ENCODE assay signal across 8 cellular contexts in genomic region chr15:84653910-84654688, GRCh38. TPM values are rescaled to one million over a fixed set of nuclear protein-coding genes. Genes with fewer than 3 reads are reported as not detected.
DNase-seq lines count a peak whose midpoint lies in the region; ATAC-seq, FAIRE-seq and TF ChIP-seq lines count a peak whose summit lies in the region.

TSS of gene WDR73 (minus strand) at chr15:84654283. CDS start at chr15:84654274, 9 bp downstream.

- H3K36me3 ChIP-seq in keratinocyte (ENCODE audit: control insufficient read depth in 2 of 2, extremely low read depth in 1 of 2, insufficient read depth in 2 of 2, low read length in 2 of 2) = peaks cover 9 to 12% of the 10 kb centered on the region in 2 experiments

- H3K9me3 ChIP-seq in keratinocyte (ENCODE audit: control insufficient read depth, low read depth, low read length) = no peaks in the 10 kb centered on the region

- no peaks in the 10 kb centered on the region for H3K9me1 ChIP-seq in keratinocyte (ENCODE audit: control insufficient read depth, extremely low read depth, insufficient read depth, low read length)

- no peak for TF ChIP-seq CTCF in keratinocyte (optimal IDR thresholded peaks at IDR 0.05 in 1 of 3, IDR thresholded peaks at IDR 0.05 in 1 of 3, conservative IDR thresholded peaks at IDR 0.05 in 1 of 3; ENCODE audit: extremely low read depth in 1 of 3, insufficient read depth in 2 of 3, low read length in 3 of 3)

- H2AFZ ChIP-seq in keratinocyte (ENCODE audit: control insufficient read depth, low read length) = peak within 1 kb of the TSS; percentile 91

- ATAC-seq in GM19023 (IDR thresholded peaks at IDR 0.05; ENCODE audit: unreplicated experiment) = peak; percentile 86
- ATAC-seq in HG03280 (IDR thresholded peaks at IDR 0.05; ENCODE audit: unreplicated experiment) = peak; percentile 80

- H3K4me3 ChIP-seq in keratinocyte (ENCODE audit: control insufficient read depth in 2 of 3, extremely low read depth in 1 of 3, insufficient read depth in 2 of 3, low read depth in 1 of 3, low read length in 3 of 3) = peak within 1 kb of the TSS; percentile 85 to 98 (median 95)

- H3K4me1 ChIP-seq in keratinocyte (ENCODE audit: control insufficient read depth, extremely low read depth, insufficient read depth, low read length) = peaks cover 28% of the 10 kb centered on the region

- no peaks in the 10 kb centered on the region for H4K20me1 ChIP-seq in keratinocyte (ENCODE audit: control insufficient read depth, extremely low read depth, insufficient read depth, low read length)

- FAIRE-seq in keratinocyte (lab: Jason Lieb, UNC) = peak; percentile 41

- dilution Hi-C loops in keratinocyte (cut with MboI; ENCODE audit: extremely low pct_ligation_motif_present, low sequenced_read_pairs) = no loop called here

- H3K9ac ChIP-seq in keratinocyte (ENCODE audit: control insufficient read depth, extremely low read depth, insufficient read depth, low read length) = peak within 1 kb of the TSS; percentile 94

- no peaks in the 10 kb centered on the region for H3K27me3 ChIP-seq in keratinocyte (ENCODE audit: control insufficient read depth, extremely low read depth, insufficient read depth, low read length)

- peaks cover 23% of the 10 kb centered on the region for H3K79me2 ChIP-seq in keratinocyte (ENCODE audit: control insufficient read depth, insufficient read depth, low read length)

- DNase-seq in AG08396 (ENCODE audit: low spot score) (peak; percentile 94), NCI-H460 (ENCODE audit: extremely low read depth, low read depth) (peak; percentile 90), cerebellum (ENCODE audit: low spot score) (peak; percentile 98), keratinocyte (ENCODE audit: low read depth, low spot score) (peak; percentile 81)
- DNase-seq in activated CD4-positive, alpha-beta T cell treated with anti-CD3 and anti-CD28 coated beads for 1 hour = peak; percentile 95
- peak; percentile 92 to 97 for DNase-seq in stimulated activated CD4-positive, alpha-beta T cell treated with anti-CD3 and anti-CD28 coated beads, Interleukin-15, amount 100 ng/mL, for 1 hour (ENCODE audit: low read depth in 1 of 2, low spot score in 1 of 2)

- peak within 1 kb of the TSS; percentile 67 for H3K4me2 ChIP-seq in keratinocyte (ENCODE audit: control insufficient read depth, extremely low read depth, insufficient read depth, low read depth, low read length)

- H3K27ac ChIP-seq in keratinocyte (ENCODE audit: control insufficient read depth, insufficient read depth, low read length) = peak within 1 kb of the TSS; percentile 89

RNA-seq across cellular contexts. Expression of gene WDR73, which starts in this region (rescaled TPM):
- 32.2 and 43.8 TPM in 2 replicates for total RNA-seq in NCI-H460 (2014; rRNA removed; shearing (Covaris generic))
- 67.6 and 70.6 TPM in 2 replicates for polyA plus RNA-seq in NCI-H460 (2014; cell fraction: nucleus; rRNA removed)
- 34.4 TPM for total RNA-seq in cerebellum
- 23.5 to 24.2 TPM (median 23.6 TPM) in 3 replicates for polyA plus RNA-seq in keratinocyte
- 3.8 TPM for polyA plus RNA-seq in keratinocyte (2011; ENCODE audit: low read depth)
- polyA plus RNA-seq in keratinocyte (2011; cell fraction: cytosol; rRNA removed) = 11.9 and 13.0 TPM in 2 replicates
- 39.9 and 48.7 TPM in 2 replicates for polyA plus RNA-seq in keratinocyte (2011; cell fraction: nucleus; rRNA removed)
- 15.2 and 19.3 TPM in 2 replicates for polyA plus RNA-seq in keratinocyte (2012; ENCODE audit: low replicate concordance)
- 22.7 to 34.6 TPM (median 24.5 TPM) in 3 replicates for polyA minus RNA-seq in keratinocyte
- 11.1 TPM for polyA minus RNA-seq in keratinocyte (2011; cell fraction: cytosol; rRNA and poly(A)+ RNA removed)
- polyA minus RNA-seq in keratinocyte (2011; cell fraction: nucleus; rRNA and poly(A)+ RNA removed) = 8.7 and 12.2 TPM in 2 replicates

Comparison
In these comparisons a context has a peak if more than half of its experiments do, and no peak if none do; other contexts are left out.
1. Peak in every context shown above with its lines: DNase-seq, ATAC-seq, H3K4me3 ChIP-seq and H3K27ac ChIP-seq.